ENCODE assay signal across 8 cellular contexts in the genomic region with DNA sequence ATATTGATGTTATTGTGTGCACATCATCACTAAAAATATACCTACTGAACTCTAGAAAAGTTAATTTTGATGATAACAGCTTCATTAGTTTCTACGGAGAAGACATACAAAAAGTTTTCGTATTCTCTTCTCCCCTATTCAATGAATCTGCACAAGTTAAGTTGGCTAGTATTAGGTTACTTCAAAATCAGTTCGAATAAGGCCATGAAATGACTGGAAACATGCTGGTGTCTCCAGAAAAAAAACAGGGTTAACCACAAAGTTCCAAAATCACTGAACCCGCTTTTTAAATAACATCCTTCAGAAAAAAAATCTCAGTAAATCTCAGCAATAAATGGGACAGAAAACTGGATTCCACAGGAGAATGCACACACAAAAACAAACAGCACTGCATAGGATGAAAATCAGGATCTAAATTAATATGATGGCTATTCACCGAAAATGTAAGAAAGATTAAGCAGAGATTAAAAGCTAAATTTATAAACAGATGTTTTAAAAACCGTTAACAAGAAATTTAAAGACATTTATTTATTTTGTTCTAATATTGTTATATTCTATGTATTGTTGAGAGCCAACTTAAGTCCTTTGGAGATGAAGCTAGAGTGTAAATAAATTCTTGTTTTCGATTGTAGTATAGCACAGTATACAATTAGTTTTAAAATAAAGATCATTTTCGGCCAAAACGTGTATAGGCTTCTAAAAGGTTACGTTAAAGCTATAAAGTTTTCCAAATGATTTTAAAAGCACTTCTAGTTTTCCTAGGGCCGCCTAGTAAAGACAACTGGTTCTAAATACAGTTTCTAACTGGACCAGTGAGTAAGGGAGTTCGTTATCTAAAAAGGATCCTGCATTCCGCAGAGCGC. TPM values are rescaled to one million over a fixed set of nuclear protein-coding genes. Genes with fewer than 3 reads are reported as not detected.
DNase-seq lines count a peak whose midpoint lies in the region; ATAC-seq, FAIRE-seq and TF ChIP-seq lines count a peak whose summit lies in the region.

No MANE protein-coding gene starts in this region.

- no peaks in the 10 kb centered on the region for H3K36me3 Mint-ChIP-seq in T-helper 1 cell treated with Interleukin-12 subunit alpha and Interleukin-12 subunit beta and Interleukin-4 antibody, amounts not matched to agents 30 μg/mL and 1 μg/mL, for 36 hours (ENCODE audit: low read depth)

- no peak for TF ChIP-seq RAD21 in HepG2 (CRISPR knock-in tag; IDR thresholded peaks at IDR 0.05)

- peaks cover 7% of the 10 kb centered on the region for H3K4me1 Mint-ChIP-seq in T-helper 1 cell treated with Interleukin-12 subunit alpha and Interleukin-12 subunit beta and Interleukin-4 antibody, amounts not matched to agents 30 μg/mL and 1 μg/mL, for 36 hours (ENCODE audit: low read depth)

- H3K27ac Mint-ChIP-seq in T-helper 1 cell treated with Interleukin-12 subunit alpha and Interleukin-12 subunit beta and Interleukin-4 antibody, amounts not matched to agents 30 μg/mL and 1 μg/mL, for 36 hours = no peak overlapping the region

- H3K9ac ChIP-seq in HepG2 (ENCODE audit: insufficient read depth, low read depth, low read length) = no peak overlapping the region

- 27% methylated on average over 12 of the region's 14 CpGs for WGBS in HepG2 (ENCODE audit: low lambda C conversion rate)
- WGBS in stomach, 5 donors = 46 to 52% (median 49%) methylated on average over 14 of the region's 14 CpGs

- DNase-seq in T-helper 1 cell (no peak), ascending aorta (ENCODE audit: low spot score in 2 of 2) (no peak), HepG2 (ENCODE audit: low spot score) (no peak), stomach (no peak), C1 segment of cervical spinal cord (lab: John Stamatoyannopoulos, UW) (no peak)

- no TSS peak for BruUV-seq in HepG2 (replicated peaks; lab: Mats Ljungman, UMichigan)

- ATAC-seq in HepG2 (no peak), HG02588 (IDR thresholded peaks at IDR 0.05; ENCODE audit: unreplicated experiment) (no peak), HG03280 (IDR thresholded peaks at IDR 0.05; ENCODE audit: unreplicated experiment) (no peak)

- TF ChIP-seq CTCF in ascending aorta (IDR thresholded peaks at IDR 0.05) = no peak
- no peak for TF ChIP-seq CTCF in HepG2 (CRISPR knock-in tag; IDR thresholded peaks at IDR 0.05)
- TF ChIP-seq CTCF in stomach (IDR thresholded peaks at IDR 0.05) = no peak

- H3K4me1 ChIP-seq in ascending aorta = no peaks in the 10 kb centered on the region
- no peaks in the 10 kb centered on the region for H3K4me1 ChIP-seq in HepG2 (ENCODE audit: insufficient read depth, low read length)
- H3K4me1 ChIP-seq in stomach = peaks cover 0 to 19% (median 12%) of the 10 kb centered on the region in 4 donors

- no peak overlapping the region for H2AFZ ChIP-seq in HepG2 (ENCODE audit: low read length)

- H3K9me3 Mint-ChIP-seq in T-helper 1 cell treated with Interleukin-12 subunit alpha and Interleukin-12 subunit beta and Interleukin-4 antibody, amounts not matched to agents 30 μg/mL and 1 μg/mL, for 36 hours = no peaks in the 10 kb centered on the region

- H3K4me3 ChIP-seq in ascending aorta = peak overlapping the region; percentile 56 to 72
- peak overlapping the region in 2 of 3 experiments; percentile 56 to 74; a peak in 3 of 6 replicates for H3K4me3 ChIP-seq in HepG2 (replicated peaks in 1 of 3; ENCODE audit: insufficient read depth in 1 of 3, low read depth in 2 of 3, low read length in 3 of 3)
- H3K4me3 ChIP-seq in stomach = peak overlapping the region; percentile 57 to 82 (median 67)

- no peaks in the 10 kb centered on the region for H4K20me1 ChIP-seq in HepG2 (ENCODE audit: insufficient read depth, low read length)

- no peaks in the 10 kb centered on the region for H3K79me2 ChIP-seq in HepG2 (ENCODE audit: insufficient read depth, low read length)

- peak overlapping the region; percentile 85 for H3K4me2 ChIP-seq in HepG2 (ENCODE audit: low read depth, low read length)

- H3K36me3 ChIP-seq in ascending aorta (no peaks in the 10 kb centered on the region), HepG2 (replicated peaks in 1 of 2; ENCODE audit: control insufficient read depth in 1 of 2, insufficient read depth in 2 of 2, low read length in 2 of 2) (no peaks in the 10 kb centered on the region), stomach (no peaks in the 10 kb centered on the region)

- POLR2A ChIA-PET in HepG2 (lab: Yijun Ruan, JAX) = no interaction called here

- intact Hi-C loops in ascending aorta (cut with DNase I) = loop anchor here (1.0 kb wide), 1 partner anchor 149 kb away; no protein-coding TSS in a partner anchor
- intact Hi-C loops in HepG2 (cut with micrococcal nuclease; ENCODE audit: unreplicated experiment) = no loop called here
- intact Hi-C loops in stomach (cut with DNase I; ENCODE audit: low total_unique reads) = no loop called here

- TF ChIP-seq POLR2A in HepG2 (IDR thresholded peaks at IDR 0.05; ENCODE audit: insufficient read depth in 1 of 2, low read depth in 2 of 2, low read length in 2 of 2) (no peak), stomach (IDR thresholded peaks at IDR 0.05) (no peak)

- H3K4me3 Mint-ChIP-seq in T-helper 1 cell treated with Interleukin-12 subunit alpha and Interleukin-12 subunit beta and Interleukin-4 antibody, amounts not matched to agents 30 μg/mL and 1 μg/mL, for 36 hours = peak overlapping the region; percentile 82

- no peak for TF ChIP-seq EP300 in HepG2 (IDR thresholded peaks at IDR 0.05; ENCODE audit: low read depth in 2 of 2, low read length in 2 of 2)
- no peak for TF ChIP-seq EP300 in HepG2 (CRISPR knock-in tag; IDR thresholded peaks at IDR 0.05; ENCODE audit: borderline replicate concordance)
- TF ChIP-seq EP300 in stomach (IDR thresholded peaks at IDR 0.05) = no peak

- H3K27me3 ChIP-seq in ascending aorta (no peaks in the 10 kb centered on the region), HepG2 (ENCODE audit: control insufficient read depth in 1 of 2, insufficient read depth in 2 of 2, low read length in 2 of 2) (peaks cover 6 to 32% of the 10 kb centered on the region in 2 experiments; a peak in 4 of 5 replicates), stomach (peaks cover 0 to 49% (median 29%) of the 10 kb centered on the region in 3 donors)

- CTCF ChIA-PET in HepG2 (lab: Yijun Ruan, JAX; ENCODE audit: low intra/inter-chr PET ratio, low total read pairs) = interaction anchor here (1.4 kb wide), 1 partner anchor 151 kb away, joined by 5 read pairs; no protein-coding TSS in a partner anchor

- no peak overlapping the region for H3K27ac ChIP-seq in ascending aorta
- H3K27ac ChIP-seq in HepG2 (ENCODE audit: extremely low read length, insufficient read depth, low read length) = no peak overlapping the region
- peak overlapping the region in 1 of 5 donors; percentile 54 for H3K27ac ChIP-seq in stomach

- in situ Hi-C loops in HepG2 (cut with HindIII; ENCODE audit: extremely low pct_ligation_motif_present, low pct_unique_long_range_greater_than_20kb) = loop anchor here (10.0 kb wide), 1 partner anchor 149 kb away; no protein-coding TSS in a partner anchor

- H3K27me3 Mint-ChIP-seq in T-helper 1 cell treated with Interleukin-12 subunit alpha and Interleukin-12 subunit beta and Interleukin-4 antibody, amounts not matched to agents 30 μg/mL and 1 μg/mL, for 36 hours (ENCODE audit: low read depth) = peaks cover 69% of the 10 kb centered on the region

- FAIRE-seq in HepG2 (lab: Jason Lieb, UNC) = no peak

- H3K9me3 ChIP-seq in ascending aorta (no peaks in the 10 kb centered on the region), HepG2 (ENCODE audit: low read length) (no peaks in the 10 kb centered on the region), stomach (no peaks in the 10 kb centered on the region)

TF ChIP-seq in HepG2, 621 proteins besides CTCF, POLR2A, EP300 and RAD21:
- TF ChIP-seq HOXA3 (CRISPR knock-in tag; IDR thresholded peaks at IDR 0.05) (no peak), CBX2 (IDR thresholded peaks at IDR 0.05; ENCODE audit: low read depth, low read length) (peak; percentile 83; the same call in 1 of the 2 replicates), CBX2 (CRISPR knock-in tag; IDR thresholded peaks at IDR 0.05; ENCODE audit: low read depth) (no peak), STAG1 (CRISPR knock-in tag; IDR thresholded peaks at IDR 0.05) (no peak)
TF ChIP-seq in HepG2: peak in this region for 1.

RNA-seq across cellular contexts. Expression of a gene that starts 1.0 kb away (rescaled TPM):
- total RNA-seq in ascending aorta = not detected
- total RNA-seq in HepG2 (2016; rRNA removed; fragmentation: Illumina TruSeq; extraction: Trizol) = not detected in 2 replicates
- total RNA-seq in HepG2 (2016; cell fraction: cytosol; rRNA removed; fragmentation: Illumina TruSeq; extraction: Trizol; ENCODE audit: low read depth) = not detected in 2 replicates
- total RNA-seq in HepG2 (2016; cell fraction: insoluble cytoplasmic fraction; rRNA removed; fragmentation: Illumina TruSeq; extraction: Trizol) = not detected in 2 replicates
- total RNA-seq in HepG2 (2016; cell fraction: membrane; rRNA removed; fragmentation: Illumina TruSeq; extraction: Trizol) = not detected in 2 replicates
- total RNA-seq in HepG2 (2016; cell fraction: nucleus; rRNA removed; fragmentation: Illumina TruSeq; extraction: Trizol) = 0.19 TPM in 1 of 2 replicates, not detected in the other
- polyA plus RNA-seq in HepG2 (2011; rRNA removed) = not detected in 2 replicates
- not detected in 2 replicates for polyA plus RNA-seq in HepG2 (2011; cell fraction: cytosol; rRNA removed)
- polyA plus RNA-seq in HepG2 (2011; cell fraction: nucleus; rRNA removed) = 0.05 TPM in 1 of 2 replicates, not detected in the other
- not detected in 2 replicates for polyA plus RNA-seq in HepG2 (2012)
- polyA plus RNA-seq in HepG2 (2016; cell fraction: cytosol; fragmentation: Illumina TruSeq; extraction: Trizol; ENCODE audit: low read depth) = not detected in 2 replicates
- not detected in 2 replicates for polyA plus RNA-seq in HepG2 (2016; cell fraction: insoluble cytoplasmic fraction; fragmentation: Illumina TruSeq; extraction: Trizol; ENCODE audit: low read depth)
- polyA plus RNA-seq in HepG2 (2016; cell fraction: membrane; fragmentation: Illumina TruSeq; extraction: Trizol; ENCODE audit: low read depth) = not detected in 2 replicates
- not detected in 2 replicates for polyA plus RNA-seq in HepG2 (2016; cell fraction: nucleus; fragmentation: Illumina TruSeq; extraction: Trizol; ENCODE audit: insufficient read depth, low read depth)
- not detected in 2 replicates for polyA minus RNA-seq in HepG2 (2011; rRNA and poly(A)+ RNA removed; ENCODE audit: low replicate concordance)
- polyA minus RNA-seq in HepG2 (2011; cell fraction: cytosol; rRNA and poly(A)+ RNA removed) = not detected in 2 replicates
- not detected in 2 replicates for polyA minus RNA-seq in HepG2 (2011; cell fraction: nucleus; rRNA and poly(A)+ RNA removed)
- total RNA-seq in stomach = 10 to 100 TPM in 1 of 5 donors, 1 to 10 TPM in 1, under 1 TPM in 1, not detected in 2; 0.58 to 77.7 (median 9.5) TPM
- polyA plus RNA-seq in stomach = under 1 TPM in 1 of 3 donors, not detected in 2; 0.55 TPM
